Comparison of ENCODE assay signal across 26 cellular contexts in genomic region chr12:62396750-62397149, GRCh38.
DNase-seq lines count a peak whose midpoint lies in the region; ATAC-seq and TF ChIP-seq lines count a peak whose summit lies in the region.
"Had no signal": no experiment of that assay in that cellular context is flagged by ENCODE, and none has a peak within 500 bp of the region (broad histone marks: within the 10 kb centered on the region; RNA-seq: fewer than 3 reads in every experiment).

No MANE protein-coding gene starts in this region.

- H3K9ac ChIP-seq in SK-N-SH = no peak overlapping the region
- H3K9ac ChIP-seq: BLaER1 had no signal

- H4K20me1 ChIP-seq in SK-N-SH (ENCODE audit: insufficient read depth) = no peaks in the 10 kb centered on the region
- H4K20me1 ChIP-seq: BLaER1 had no signal

- 78% methylated on average over 4 of the region's 4 CpGs for WGBS in SK-N-SH (ENCODE audit: low lambda C conversion rate)
- 37 to 42% methylated on average over 4 of the region's 4 CpGs for WGBS in aorta, 2 donors

- intact Hi-C loops in aorta (cut with DNase I) = no loop called here

- no peaks in the 10 kb centered on the region for H3K27me3 Mint-ChIP-seq in stimulated activated naive B cell treated with anti-CD40 and anti-IgM and Interleukin-4, amounts not matched to agents 10 μg/mL and 1 μg/mL and 100 μg/mL, for 72 hours
- H3K27me3 Mint-ChIP-seq: CD4-positive, alpha-beta T cell had no signal

- H3K9me3 Mint-ChIP-seq in stimulated activated naive B cell treated with anti-CD40 and anti-IgM and Interleukin-4, amounts not matched to agents 10 μg/mL and 1 μg/mL and 100 μg/mL, for 72 hours = no peaks in the 10 kb centered on the region
- H3K9me3 Mint-ChIP-seq: CD4-positive, alpha-beta T cell had no signal

- DNase-seq in SK-N-SH (no peak), amniotic epithelial cell (ENCODE audit: low read depth) (peak; percentile 50), dermis blood vessel endothelial cell (peak; percentile 12), left kidney (ENCODE audit: low read depth, low spot score) (peak; percentile 18), aorta (no peak)
- DNase-seq in activated CD4-positive, CD25-positive, alpha-beta regulatory T cell (lab: John Stamatoyannopoulos, UW) = no peak
- no peak for DNase-seq in stimulated activated naive B cell treated with anti-CD40 and anti-IgM and Interleukin-4, amounts not matched to agents 10 μg/mL and 1 μg/mL and 100 μg/mL, for 72 hours
- DNase-seq: 8988T; Caco-2; CD4-positive, alpha-beta T cell; EL; GDM1; KG1; MM.1S; NCI-H1048; NCI-H1417; NCI-H1694; NCI-H2029 treated with DMSO at 0.1 percent for 48 hours; NCI-H2227 treated with DMSO at 0.1 percent for 48 hours; NCI-H526 treated with DMSO at 0.1 percent for 48 hours; SHP77 had no signal

- CTCF ChIA-PET in SK-N-SH (lab: Yijun Ruan, JAX) = no interaction called here

- H3K4me2 ChIP-seq in SK-N-SH = no peak overlapping the region
- H3K4me2 ChIP-seq: BLaER1 had no signal

- no peak for TF ChIP-seq CTCF in SK-N-SH (IDR thresholded peaks at IDR 0.05)

- H3K4me3 Mint-ChIP-seq in stimulated activated naive B cell treated with anti-CD40 and anti-IgM and Interleukin-4, amounts not matched to agents 10 μg/mL and 1 μg/mL and 100 μg/mL, for 72 hours = no peak overlapping the region
- H3K4me3 Mint-ChIP-seq: CD4-positive, alpha-beta T cell had no signal

- ATAC-seq in SK-N-SH treated with all-trans-retinoic acid at 6 μM for 48 hours (no peak), aorta (ENCODE audit: low FRiP score) (no peak)
- no peak for ATAC-seq in stimulated activated naive B cell treated with anti-CD40 and anti-IgM and Interleukin-4, amounts not matched to agents 10 μg/mL and 1 μg/mL and 100 μg/mL, for 72 hours (replicated peaks)
- ATAC-seq: GM12878, Panc1 had no signal

- peaks cover 33 to 50% of the 10 kb centered on the region in 2 donors for H3K36me3 Mint-ChIP-seq in stimulated activated naive B cell treated with anti-CD40 and anti-IgM and Interleukin-4, amounts not matched to agents 10 μg/mL and 1 μg/mL and 100 μg/mL, for 72 hours

- H3K9me2 ChIP-seq in SK-N-SH = no peaks in the 10 kb centered on the region

- no peaks in the 10 kb centered on the region for H3K9me3 ChIP-seq in SK-N-SH
- H3K9me3 ChIP-seq in aorta (ENCODE audit: control insufficient read depth, low read length) = no peaks in the 10 kb centered on the region
- H3K9me3 ChIP-seq: BLaER1, Caco-2 had no signal

- no peak overlapping the region for H3K27ac Mint-ChIP-seq in stimulated activated naive B cell treated with anti-CD40 and anti-IgM and Interleukin-4, amounts not matched to agents 10 μg/mL and 1 μg/mL and 100 μg/mL, for 72 hours
- H3K27ac Mint-ChIP-seq: CD4-positive, alpha-beta T cell had no signal

- POLR2A ChIA-PET in SK-N-SH (lab: Yijun Ruan, JAX) = no interaction called here

- H3F3A ChIP-seq in SK-N-SH (replicated peaks; ENCODE audit: insufficient read depth) = peaks cover 6% of the 10 kb centered on the region

- H3K27ac ChIP-seq in SK-N-SH (ENCODE audit: low read depth in 2 of 2, low read length in 1 of 2) = no peak overlapping the region
- no peak overlapping the region for H3K27ac ChIP-seq in aorta (ENCODE audit: low read depth in 1 of 2, low read length in 2 of 2)
- H3K27ac ChIP-seq: BLaER1, RWPE1 had no signal

- no peaks in the 10 kb centered on the region for H3K27me3 ChIP-seq in SK-N-SH (ENCODE audit: insufficient read depth)
- H3K27me3 ChIP-seq in aorta (ENCODE audit: control insufficient read depth in 1 of 2, insufficient read depth in 2 of 2, low read length in 1 of 2) = no peaks in the 10 kb centered on the region
- H3K27me3 ChIP-seq: BLaER1 had no signal

- TF ChIP-seq RAD21 in SK-N-SH (IDR thresholded peaks at IDR 0.05; ENCODE audit: low read length) = no peak

- no peaks in the 10 kb centered on the region; a peak in 1 of 4 replicates for H3K4me1 ChIP-seq in SK-N-SH (ENCODE audit: control insufficient read depth in 1 of 2, insufficient read depth in 2 of 2, low read depth in 1 of 2, low read length in 1 of 2)
- H3K4me1 ChIP-seq in aorta (ENCODE audit: control insufficient read depth in 1 of 2, insufficient read depth in 2 of 2, low read length in 2 of 2) = no peaks in the 10 kb centered on the region
- H3K4me1 ChIP-seq: BLaER1, Caco-2 had no signal

- H3K79me2 ChIP-seq in SK-N-SH (ENCODE audit: insufficient read depth) = no peaks in the 10 kb centered on the region

- H3K4me1 Mint-ChIP-seq in stimulated activated naive B cell treated with anti-CD40 and anti-IgM and Interleukin-4, amounts not matched to agents 10 μg/mL and 1 μg/mL and 100 μg/mL, for 72 hours = peaks cover 2 to 17% of the 10 kb centered on the region in 2 donors

- no peak overlapping the region for H3K4me3 ChIP-seq in SK-N-SH (ENCODE audit: low read depth in 2 of 2, low read length in 1 of 2)
- H3K4me3 ChIP-seq in aorta (ENCODE audit: low read length in 2 of 2) = no peak overlapping the region
- H3K4me3 ChIP-seq: BLaER1, GM12878 had no signal

- H2AFZ ChIP-seq in SK-N-SH (ENCODE audit: low read depth) = no peak overlapping the region

- peaks cover 53 to 69% of the 10 kb centered on the region in 2 experiments for H3K36me3 ChIP-seq in SK-N-SH (replicated peaks in 1 of 2; ENCODE audit: control insufficient read depth in 1 of 2, insufficient read depth in 2 of 2, low read length in 1 of 2)
- H3K36me3 ChIP-seq in aorta (ENCODE audit: control insufficient read depth in 1 of 2, insufficient read depth in 2 of 2, low read length in 1 of 2) = no peaks in the 10 kb centered on the region

- no peak for TF ChIP-seq EP300 in SK-N-SH (IDR thresholded peaks at IDR 0.05; ENCODE audit: borderline replicate concordance in 1 of 2, low read depth in 1 of 2, low read length in 1 of 2)

TF ChIP-seq in SK-N-SH treated with all-trans-retinoic acid at 6 μM for 48 hours, 23 proteins besides CTCF, POLR2A, EP300 and RAD21 (continues in another document):
- TF ChIP-seq ISL1 (CRISPR knock-in tag; IDR thresholded peaks at IDR 0.05) (peak; percentile 77), TCF4 (CRISPR knock-in tag; IDR thresholded peaks at IDR 0.05; ENCODE audit: borderline replicate concordance) (peak; percentile 53; the same call in 1 of the 2 replicates), TOX (CRISPR knock-in tag; IDR thresholded peaks at IDR 0.05; ENCODE audit: borderline replicate concordance) (no peak), TSHZ2 (CRISPR knock-in tag; IDR thresholded peaks at IDR 0.05) (0 out of 2 replicates have a peak, but pooled peaks have one; percentile 63), ZFP3 (CRISPR knock-in tag; IDR thresholded peaks at IDR 0.05) (0 out of 2 replicates have a peak, but pooled peaks have one; percentile 40), ZFP30 (CRISPR knock-in tag; IDR thresholded peaks at IDR 0.05) (no peak)

TF ChIP-seq in SK-N-SH, 30 proteins besides CTCF, POLR2A, EP300 and RAD21:
- TF ChIP-seq GABPA (IDR thresholded peaks at IDR 0.05; ENCODE audit: low read depth) (no peak), REST (IDR thresholded peaks at IDR 0.05; ENCODE audit: low read depth, low read length) (no peak), MAX (IDR thresholded peaks at IDR 0.05; ENCODE audit: low read depth) (no peak)

Comparison
In these comparisons a context has a peak if more than half of its experiments do, and no peak if none do; other contexts are left out.
1. DNase-seq: peak in amniotic epithelial cell (single experiment), dermis blood vessel endothelial cell (single experiment) and left kidney (single experiment); none in SK-N-SH (single experiment), aorta (0 of 2), activated CD4-positive, CD25-positive, alpha-beta regulatory T cell (0 of 4) and stimulated activated naive B cell treated with anti-CD40 and anti-IgM and Interleukin-4, amounts not matched to agents 10 μg/mL and 1 μg/mL and 100 μg/mL, for 72 hours (single experiment).